In the genomic region with DNA sequence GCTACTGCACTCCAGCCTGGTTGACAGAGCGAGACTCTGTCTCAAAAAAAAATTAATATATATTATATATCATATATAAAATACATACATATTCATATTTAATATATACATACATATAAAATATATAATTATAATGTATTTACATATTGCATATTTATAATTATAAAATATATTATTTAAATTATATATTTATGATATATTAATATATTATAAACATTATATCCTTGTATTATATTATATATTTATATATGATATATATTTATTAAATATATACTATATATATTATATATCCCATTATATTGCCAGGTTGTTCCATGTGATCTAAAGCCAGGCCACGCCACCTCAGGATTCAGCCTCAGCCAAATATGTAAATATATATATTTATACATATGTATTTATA, we compare ENCODE assay signal across 29 cellular contexts. TPM values are rescaled to one million over a fixed set of nuclear protein-coding genes. Genes with fewer than 3 reads are reported as not detected.
"Had no signal": no experiment of that assay in that cellular context is flagged by ENCODE, and none has a peak within 500 bp of the region (broad histone marks: within the 10 kb centered on the region; RNA-seq: fewer than 3 reads in every experiment).

No MANE protein-coding gene starts in this region.

- H3K27ac Mint-ChIP-seq: activated CD4-positive, alpha-beta memory T cell treated with anti-CD3 and anti-CD28 coated beads for 36 hours; activated CD4-positive, alpha-beta T cell treated with anti-CD3 and anti-CD28 coated beads for 36 hours; activated CD4-positive, alpha-beta T cell treated with anti-CD3 and anti-CD28 coated beads, Interleukin-2, amount 10 ng/mL, durations not matched to agents 24 days and 14 days; activated CD8-positive, alpha-beta memory T cell treated with anti-CD3 and anti-CD28 coated beads, Interleukin-2, amount 10 ng/mL, durations not matched to agents 7 days and 5 days; activated CD8-positive, alpha-beta T cell treated with anti-CD3 and anti-CD28 coated beads, Interleukin-2, amount 10 ng/mL, durations not matched to agents 7 days and 5 days; activated naive CD4-positive, alpha-beta T cell treated with anti-CD3 and anti-CD28 coated beads, Interleukin-2, amount 10 ng/mL, durations not matched to agents 7 days and 5 days; activated naive CD4-positive, alpha-beta T cell treated with anti-CD3 and anti-CD28 coated beads, Interleukin-2, amount 50 U/mL, for 72 hours; activated naive CD8-positive, alpha-beta T cell treated with anti-CD3 and anti-CD28 coated beads, Interleukin-2, amount 10 ng/mL, durations not matched to agents 7 days and 5 days; activated T-cell treated with anti-CD3 and anti-CD28 coated beads, Interleukin-2, amount 50 U/mL, for 72 hours had no signal

- H3K4me1 Mint-ChIP-seq: activated CD4-positive, alpha-beta T cell treated with anti-CD3 and anti-CD28 coated beads for 36 hours; activated CD4-positive, alpha-beta T cell treated with anti-CD3 and anti-CD28 coated beads, Interleukin-2, amount 10 ng/mL, durations not matched to agents 24 days and 14 days; activated CD8-positive, alpha-beta memory T cell treated with anti-CD3 and anti-CD28 coated beads, Interleukin-2, amount 10 ng/mL, durations not matched to agents 7 days and 5 days; activated naive CD4-positive, alpha-beta T cell treated with anti-CD3 and anti-CD28 coated beads, Interleukin-2, amount 10 ng/mL, durations not matched to agents 7 days and 5 days had no signal

- H3K9me3 Mint-ChIP-seq: activated CD4-positive, alpha-beta memory T cell treated with anti-CD3 and anti-CD28 coated beads for 36 hours; activated CD4-positive, alpha-beta T cell treated with anti-CD3 and anti-CD28 coated beads, Interleukin-2, amount 10 ng/mL, durations not matched to agents 24 days and 14 days; activated naive CD4-positive, alpha-beta T cell treated with anti-CD3 and anti-CD28 coated beads, Interleukin-2, amount 10 ng/mL, durations not matched to agents 7 days and 5 days; activated naive CD4-positive, alpha-beta T cell treated with anti-CD3 and anti-CD28 coated beads, Interleukin-2, amount 50 U/mL, for 72 hours; activated naive CD8-positive, alpha-beta T cell treated with anti-CD3 and anti-CD28 coated beads, Interleukin-2, amount 10 ng/mL, durations not matched to agents 7 days and 5 days; activated T-cell treated with anti-CD3 and anti-CD28 coated beads, Interleukin-2, amount 50 U/mL, for 72 hours had no signal

- ATAC-seq: activated CD4-positive, alpha-beta T cell treated with anti-CD3 and anti-CD28 coated beads for 36 hours; activated CD8-positive, alpha-beta memory T cell treated with anti-CD3 and anti-CD28 coated beads, Interleukin-2, amount 10 ng/mL, durations not matched to agents 7 days and 5 days; activated CD8-positive, alpha-beta T cell treated with anti-CD3 and anti-CD28 coated beads, Interleukin-2, amount 10 ng/mL, durations not matched to agents 7 days and 5 days; activated naive CD4-positive, alpha-beta T cell treated with anti-CD3 and anti-CD28 coated beads, Interleukin-2, amount 50 U/mL, for 72 hours; activated T-cell treated with anti-CD3 and anti-CD28 coated beads, Interleukin-2, amount 50 U/mL, for 72 hours; esophagus mucosa; gastrocnemius medialis; heart left ventricle had no signal

- H3K36me3 Mint-ChIP-seq: activated CD4-positive, alpha-beta memory T cell treated with anti-CD3 and anti-CD28 coated beads for 36 hours; activated CD8-positive, alpha-beta memory T cell treated with anti-CD3 and anti-CD28 coated beads, Interleukin-2, amount 10 ng/mL, durations not matched to agents 7 days and 5 days; activated naive CD4-positive, alpha-beta T cell treated with anti-CD3 and anti-CD28 coated beads, Interleukin-2, amount 10 ng/mL, durations not matched to agents 7 days and 5 days; activated naive CD4-positive, alpha-beta T cell treated with anti-CD3 and anti-CD28 coated beads, Interleukin-2, amount 50 U/mL, for 72 hours; activated naive CD8-positive, alpha-beta T cell treated with anti-CD3 and anti-CD28 coated beads, Interleukin-2, amount 10 ng/mL, durations not matched to agents 7 days and 5 days had no signal

- H3K4me1 ChIP-seq: ascending aorta, colonic mucosa, gastrocnemius medialis, heart left ventricle had no signal

- H3K27me3 ChIP-seq: ascending aorta, brain microvascular endothelial cell, colonic mucosa, gastrocnemius medialis, heart left ventricle had no signal

- H3K4me3 Mint-ChIP-seq: activated CD4-positive, alpha-beta memory T cell treated with anti-CD3 and anti-CD28 coated beads for 36 hours; activated CD4-positive, alpha-beta T cell treated with anti-CD3 and anti-CD28 coated beads for 36 hours; activated CD4-positive, alpha-beta T cell treated with anti-CD3 and anti-CD28 coated beads, Interleukin-2, amount 10 ng/mL, durations not matched to agents 24 days and 14 days; activated CD8-positive, alpha-beta memory T cell treated with anti-CD3 and anti-CD28 coated beads, Interleukin-2, amount 10 ng/mL, durations not matched to agents 7 days and 5 days; activated CD8-positive, alpha-beta T cell treated with anti-CD3 and anti-CD28 coated beads, Interleukin-2, amount 10 ng/mL, durations not matched to agents 7 days and 5 days; activated naive CD4-positive, alpha-beta T cell treated with anti-CD3 and anti-CD28 coated beads, Interleukin-2, amount 10 ng/mL, durations not matched to agents 7 days and 5 days; activated naive CD8-positive, alpha-beta T cell treated with anti-CD3 and anti-CD28 coated beads, Interleukin-2, amount 10 ng/mL, durations not matched to agents 7 days and 5 days; activated T-cell treated with anti-CD3 and anti-CD28 coated beads, Interleukin-2, amount 50 U/mL, for 72 hours had no signal

- H3K27ac ChIP-seq: ascending aorta, brain microvascular endothelial cell, colonic mucosa, gastrocnemius medialis, heart left ventricle, WERI-Rb-1 had no signal

- H3K27me3 Mint-ChIP-seq: activated CD4-positive, alpha-beta memory T cell treated with anti-CD3 and anti-CD28 coated beads for 36 hours; activated CD4-positive, alpha-beta T cell treated with anti-CD3 and anti-CD28 coated beads for 36 hours; activated CD4-positive, alpha-beta T cell treated with anti-CD3 and anti-CD28 coated beads, Interleukin-2, amount 10 ng/mL, durations not matched to agents 24 days and 14 days; activated naive CD4-positive, alpha-beta T cell treated with anti-CD3 and anti-CD28 coated beads, Interleukin-2, amount 10 ng/mL, durations not matched to agents 7 days and 5 days; activated naive CD8-positive, alpha-beta T cell treated with anti-CD3 and anti-CD28 coated beads, Interleukin-2, amount 10 ng/mL, durations not matched to agents 7 days and 5 days had no signal

- DNase-seq: activated CD4-positive, alpha-beta memory T cell treated with anti-CD3 and anti-CD28 coated beads for 36 hours; activated CD4-positive, alpha-beta T cell treated with anti-CD3 and anti-CD28 coated beads for 36 hours; activated CD4-positive, alpha-beta T cell treated with anti-CD3 and anti-CD28 coated beads, Interleukin-2, amount 10 ng/mL, durations not matched to agents 24 days and 14 days; activated CD4-positive, CD25-positive, alpha-beta regulatory T cell; activated CD4-positive, CD25-positive, alpha-beta regulatory T cell treated with anti-CD3 and anti-CD28 coated beads, Interleukin-2, amount 50 U/mL, for 72 hours; activated CD8-positive, alpha-beta memory T cell treated with anti-CD3 and anti-CD28 coated beads, Interleukin-2, amount 10 ng/mL, durations not matched to agents 7 days and 5 days; activated CD8-positive, alpha-beta memory T cell treated with anti-CD3 and anti-CD28 coated beads, Interleukin-2, amount 50 U/mL, for 4 hours; activated CD8-positive, alpha-beta T cell treated with anti-CD3 and anti-CD28 coated beads, Interleukin-2, amount 10 ng/mL, durations not matched to agents 7 days and 5 days; activated gamma-delta T cell; activated naive CD4-positive, alpha-beta T cell; activated naive CD4-positive, alpha-beta T cell treated with anti-CD3 and anti-CD28 coated beads, Interleukin-2, amount 10 ng/mL, durations not matched to agents 7 days and 5 days; activated naive CD8-positive, alpha-beta T cell treated with anti-CD3 and anti-CD28 coated beads, Interleukin-2, amount 10 ng/mL, durations not matched to agents 7 days and 5 days; activated T-cell treated with anti-CD3 and anti-CD28 coated beads, Interleukin-2, amount 50 U/mL, for 1 hour; activated T-cell treated with anti-CD3 and anti-CD28 coated beads, Interleukin-2, amount 50 U/mL, for 72 hours; brain microvascular endothelial cell; caudate nucleus; colonic mucosa; effector CD8-positive, alpha-beta T cell; foreskin fibroblast; gastrocnemius medialis; glutamatergic neuron; heart left ventricle; T-helper 2 cell; WERI-Rb-1 had no signal

- H3K4me3 ChIP-seq: ascending aorta, colonic mucosa, gastrocnemius medialis, heart left ventricle had no signal

- H3K36me3 ChIP-seq: ascending aorta, brain microvascular endothelial cell, colonic mucosa, gastrocnemius medialis, heart left ventricle, WERI-Rb-1 had no signal

- H3K9me3 ChIP-seq: ascending aorta, colonic mucosa, gastrocnemius medialis, heart left ventricle had no signal

RNA-seq across cellular contexts. Expression of gene BRME1, which starts 9.7 kb away (rescaled TPM):
- total RNA-seq: ascending aorta had no signal

RNA-seq across cellular contexts. Expression of gene NANOS3, which starts 19.3 kb away (rescaled TPM):
- total RNA-seq: ascending aorta, colonic mucosa, dermis microvascular lymphatic vessel endothelial cell, epithelial cell of proximal tubule, esophagus mucosa, gastrocnemius medialis had no signal

RNA-seq across cellular contexts. Expression of gene PODNL1, which starts 42.0 kb away (rescaled TPM):
- total RNA-seq: activated CD4-positive, alpha-beta T cell treated with anti-CD3 and anti-CD28 coated beads, Interleukin-2, amount 10 ng/mL, durations not matched to agents 24 days and 14 days; dermis microvascular lymphatic vessel endothelial cell had no signal
